In the genomic region with DNA sequence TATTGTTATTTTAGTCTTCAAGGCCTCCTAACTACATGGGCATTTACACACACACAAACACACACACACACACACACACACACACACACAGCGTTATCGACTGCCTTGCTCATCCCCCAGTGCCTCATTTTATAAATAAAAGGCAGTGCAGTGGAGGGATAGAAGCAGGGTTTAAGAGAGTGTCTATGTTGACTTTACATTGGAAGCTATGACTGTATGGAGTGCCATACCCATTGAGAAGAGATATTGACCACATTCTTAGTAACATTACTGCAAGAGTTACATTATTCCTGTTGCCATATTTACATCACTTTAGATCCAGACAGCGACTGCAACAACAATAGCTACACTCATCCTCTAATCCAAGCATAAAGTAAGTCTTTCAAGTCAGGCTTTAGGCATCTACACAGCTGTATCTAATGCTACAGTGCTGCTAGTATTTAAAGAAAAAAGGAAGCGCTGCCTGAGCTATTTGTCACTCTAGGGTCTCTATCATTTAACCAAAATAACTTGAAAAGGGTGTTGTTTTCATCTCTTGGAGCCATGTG, we compare ENCODE assay signal across 1 cellular context.
TF ChIP-seq lines count a peak whose summit lies in the region.

No MANE protein-coding gene starts in this region.

TF ChIP-seq in SK-N-SH treated with all-trans-retinoic acid at 6 μM for 48 hours, 23 proteins besides CTCF, POLR2A, EP300 and RAD21 (continued from another document):
- TF ChIP-seq, protein P1, sequence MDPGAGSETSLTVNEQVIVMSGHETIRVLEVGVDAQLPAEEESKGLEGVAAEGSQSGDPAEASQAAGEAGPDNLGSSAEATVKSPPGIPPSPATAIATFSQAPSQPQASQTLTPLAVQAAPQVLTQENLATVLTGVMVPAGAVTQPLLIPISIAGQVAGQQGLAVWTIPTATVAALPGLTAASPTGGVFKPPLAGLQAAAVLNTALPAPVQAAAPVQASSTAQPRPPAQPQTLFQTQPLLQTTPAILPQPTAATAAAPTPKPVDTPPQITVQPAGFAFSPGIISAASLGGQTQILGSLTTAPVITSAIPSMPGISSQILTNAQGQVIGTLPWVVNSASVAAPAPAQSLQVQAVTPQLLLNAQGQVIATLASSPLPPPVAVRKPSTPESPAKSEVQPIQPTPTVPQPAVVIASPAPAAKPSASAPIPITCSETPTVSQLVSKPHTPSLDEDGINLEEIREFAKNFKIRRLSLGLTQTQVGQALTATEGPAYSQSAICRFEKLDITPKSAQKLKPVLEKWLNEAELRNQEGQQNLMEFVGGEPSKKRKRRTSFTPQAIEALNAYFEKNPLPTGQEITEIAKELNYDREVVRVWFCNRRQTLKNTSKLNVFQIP (CRISPR knock-in tag; IDR thresholded peaks at IDR 0.05; ENCODE audit: borderline replicate concordance, low read depth): no peak
- TF ChIP-seq ZC3H10 (CRISPR knock-in tag; IDR thresholded peaks at IDR 0.05) (no peak), GLIS3 (CRISPR knock-in tag; IDR thresholded peaks at IDR 0.05) (no peak)
